Comparison of ENCODE assay signal across 25 cellular contexts in genomic region chr12:49037947-49038237, GRCh38. TPM values are rescaled to one million over a fixed set of nuclear protein-coding genes. Genes with fewer than 3 reads are reported as not detected.
DNase-seq lines count a peak whose midpoint lies in the region; TF ChIP-seq lines count a peak whose summit lies in the region.
"Had no signal": no experiment of that assay in that cellular context is flagged by ENCODE, and none has a peak within 500 bp of the region (broad histone marks: within the 10 kb centered on the region; RNA-seq: fewer than 3 reads in every experiment).

No MANE protein-coding gene starts in this region.

- H3K4me1 ChIP-seq in breast epithelium (no peaks in the 10 kb centered on the region), mammary epithelial cell (ENCODE audit: insufficient read depth, low read length) (no peaks in the 10 kb centered on the region), osteoblast (ENCODE audit: insufficient read depth, low read length) (no peaks in the 10 kb centered on the region), sigmoid colon (peaks cover 0 to 5% (median 0%) of the 10 kb centered on the region in 4 donors)
- H3K4me1 ChIP-seq: BE2C, Peyer's patch had no signal

- no peaks in the 10 kb centered on the region for H3K9me3 Mint-ChIP-seq in MCF 10A (ENCODE audit: unreplicated experiment)
- H3K9me3 Mint-ChIP-seq: CD14-positive monocyte; CD8-positive, alpha-beta memory T cell had no signal

- peaks cover 14% of the 10 kb centered on the region for H3K36me3 ChIP-seq in breast epithelium
- peaks cover 39% of the 10 kb centered on the region for H3K36me3 ChIP-seq in mammary epithelial cell (ENCODE audit: insufficient read depth, low read length)
- H3K36me3 ChIP-seq in osteoblast (ENCODE audit: insufficient read depth, low read length) = peaks cover 82% of the 10 kb centered on the region
- peaks cover 68 to 97% (median 76%) of the 10 kb centered on the region in 4 donors for H3K36me3 ChIP-seq in sigmoid colon

- no peaks in the 10 kb centered on the region for H3K9me3 ChIP-seq in breast epithelium
- H3K9me3 ChIP-seq in mammary epithelial cell (replicated peaks; ENCODE audit: insufficient read depth, low read length) = no peaks in the 10 kb centered on the region
- H3K9me3 ChIP-seq in osteoblast (ENCODE audit: low read depth, low read length) = no peaks in the 10 kb centered on the region
- no peaks in the 10 kb centered on the region for H3K9me3 ChIP-seq in sigmoid colon
- H3K9me3 ChIP-seq: BE2C, MG63, Peyer's patch had no signal

- no peak overlapping the region for H3K4me3 ChIP-seq in breast epithelium
- no peak overlapping the region for H3K4me3 ChIP-seq in mammary epithelial cell (replicated peaks in 1 of 3; ENCODE audit: insufficient read depth in 1 of 3, low read depth in 2 of 3, low read length in 3 of 3)
- H3K4me3 ChIP-seq in osteoblast (ENCODE audit: insufficient read depth, low read length) = no peak overlapping the region
- no peak overlapping the region for H3K4me3 ChIP-seq in sigmoid colon
- H3K4me3 ChIP-seq: K562, MG63, Peyer's patch, SK-N-MC had no signal

- TF ChIP-seq POLR2A in breast epithelium (IDR thresholded peaks at IDR 0.05) (no peak), sigmoid colon (IDR thresholded peaks at IDR 0.05) (no peak)

- H3K27ac Mint-ChIP-seq in MCF 10A (ENCODE audit: low read depth, unreplicated experiment) = no peak overlapping the region

- no peaks in the 10 kb centered on the region for H4K20me1 ChIP-seq in mammary epithelial cell (ENCODE audit: insufficient read depth, low read length)
- peaks cover 31% of the 10 kb centered on the region for H4K20me1 ChIP-seq in osteoblast (ENCODE audit: insufficient read depth, low read length)

- no peaks in the 10 kb centered on the region for H3K27me3 Mint-ChIP-seq in MCF 10A (ENCODE audit: insufficient read depth, unreplicated experiment)
- H3K27me3 Mint-ChIP-seq: CD8-positive, alpha-beta memory T cell had no signal

- POLR2A ChIA-PET in MCF 10A (lab: Yijun Ruan, JAX) = interaction anchor here (1.4 kb wide), 1 partner anchor 21 kb away, joined by 5 read pairs; no protein-coding TSS in a partner anchor

- no peaks in the 10 kb centered on the region for H3K4me1 Mint-ChIP-seq in MCF 10A (ENCODE audit: insufficient read depth, unreplicated experiment)
- H3K4me1 Mint-ChIP-seq: CD14-positive monocyte had no signal

- BruUV-seq in MCF 10A (replicated peaks; lab: Mats Ljungman, UMichigan) (TSS peak; percentile 6), mammary epithelial cell (replicated peaks; lab: Mats Ljungman, UMichigan) (TSS peak; percentile 5)

- no peak overlapping the region for H3K4me3 Mint-ChIP-seq in MCF 10A (ENCODE audit: unreplicated experiment)
- H3K4me3 Mint-ChIP-seq: CD14-positive monocyte; CD8-positive, alpha-beta memory T cell had no signal

- peaks cover 61% of the 10 kb centered on the region for H3K36me3 Mint-ChIP-seq in MCF 10A (ENCODE audit: insufficient read depth, unreplicated experiment)

- in situ Hi-C loops in mammary epithelial cell (cut with MboI; ENCODE audit: low sequenced_read_pairs in 2 of 2) = no loop called here

- WGBS in mammary epithelial cell (ENCODE audit: low coverage, missing lambda C conversion rate) = 75% methylated on average over 7 of the region's 7 CpGs
- WGBS in sigmoid colon, 2 donors = 93 to 94% methylated on average over 7 of the region's 7 CpGs

- CTCF ChIA-PET in MCF 10A (lab: Yijun Ruan, JAX) (interaction anchor here (0.5 to 0.6 kb wide), 2 partner anchors 57 to 623 kb away, joined by 3 read pairs; partner anchors contain the start of gene DHH), mammary epithelial cell (lab: Charles Lee; ENCODE audit: low non-redundant PET) (no interaction called here)

- H3K4me2 ChIP-seq in mammary epithelial cell (ENCODE audit: insufficient read depth, low read depth, low read length) (no peak overlapping the region), osteoblast (ENCODE audit: insufficient read depth, low read length) (no peak overlapping the region)

- dilution Hi-C loops in mammary epithelial cell (cut with HindIII; ENCODE audit: low sequenced_read_pairs) = no loop called here

- H3K27me3 ChIP-seq in breast epithelium = no peaks in the 10 kb centered on the region
- H3K27me3 ChIP-seq in mammary epithelial cell (ENCODE audit: insufficient read depth, low read length) = no peaks in the 10 kb centered on the region
- no peaks in the 10 kb centered on the region for H3K27me3 ChIP-seq in osteoblast (ENCODE audit: insufficient read depth, low read length)
- H3K27me3 ChIP-seq in sigmoid colon = no peaks in the 10 kb centered on the region
- H3K27me3 ChIP-seq: BE2C, MG63, Peyer's patch had no signal

- TF ChIP-seq CTCF in MCF 10A (IDR thresholded peaks at IDR 0.05; ENCODE audit: unreplicated experiment) (no peak), breast epithelium (IDR thresholded peaks at IDR 0.05) (no peak), mammary epithelial cell (conservative IDR thresholded peaks at IDR 0.05 in 1 of 2, IDR thresholded peaks at IDR 0.05 in 1 of 2; ENCODE audit: extremely low read depth in 1 of 2, insufficient read depth in 1 of 2, low read depth in 1 of 2, low read length in 2 of 2) (no peak), osteoblast (IDR thresholded peaks at IDR 0.05; ENCODE audit: extremely low read depth, low read depth, low read length) (no peak), sigmoid colon (IDR thresholded peaks at IDR 0.05) (no peak)

- H3K79me2 ChIP-seq in mammary epithelial cell (ENCODE audit: insufficient read depth, low read length) (peaks cover 5% of the 10 kb centered on the region), osteoblast (ENCODE audit: insufficient read depth, low read length) (peaks cover 6% of the 10 kb centered on the region)

- intact Hi-C loops in MCF 10A (cut with micrococcal nuclease) (no loop called here), breast epithelium (cut with DNase I; ENCODE audit: low total_unique reads) (no loop called here), mammary epithelial cell (cut with micrococcal nuclease) (no loop called here), sigmoid colon (cut with DNase I) (no loop called here)

- H2AFZ ChIP-seq in mammary epithelial cell (ENCODE audit: low read depth, low read length) (no peak overlapping the region), osteoblast (ENCODE audit: low read length) (no peak overlapping the region)

- DNase-seq in MCF 10A (ENCODE audit: unreplicated experiment) = no peak
- DNase-seq in breast epithelium (ENCODE audit: low spot score in 2 of 2) = no peak
- no peak for DNase-seq in mammary epithelial cell
- peak; percentile 61 for DNase-seq in osteoblast (ENCODE audit: insufficient read length, low spot score, missing footprints)
- DNase-seq in sigmoid colon = no peak
- no peak for DNase-seq in KG1 (lab: John Stamatoyannopoulos, UW)
- DNase-seq: ACHN; BE2C; CD8-positive, alpha-beta memory T cell; DMS 273 treated with DMSO at 0.1 percent for 48 hours; DMS79; EL; GDM1; HCEC 1CT; MG63; NCI-H1105 treated with DMSO at 0.1 percent for 48 hours; NCI-H2029 treated with DMSO at 0.1 percent for 48 hours; NCI-H446 treated with DMSO at 0.1 percent for 48 hours; NCI-H526 treated with DMSO at 0.1 percent for 48 hours; SIG-M5 had no signal

- TF ChIP-seq EP300 in sigmoid colon (IDR thresholded peaks at IDR 0.05) = no peak

- H3K27ac ChIP-seq in breast epithelium = no peak overlapping the region
- H3K27ac ChIP-seq in mammary epithelial cell (ENCODE audit: insufficient read depth, low read depth, low read length) = no peak overlapping the region
- no peak overlapping the region for H3K27ac ChIP-seq in osteoblast (ENCODE audit: low read depth, low read length)
- H3K27ac ChIP-seq in sigmoid colon = no peak overlapping the region
- H3K27ac ChIP-seq: 22Rv1, Peyer's patch, SK-N-MC had no signal

- H3K9ac ChIP-seq in mammary epithelial cell (ENCODE audit: insufficient read depth, low read length) = no peak overlapping the region

RNA-seq across cellular contexts. Expression of gene PRKAG1, which starts 19.3 kb away (rescaled TPM):
- total RNA-seq in MCF 10A (2022) (80.3 and 84.6 TPM in 2 replicates), breast epithelium (10 to 100 TPM; 50.5 to 84.3 (median 54.0) TPM), mammary epithelial cell (10 to 100 TPM; 56.7 to 84.8 TPM), osteoblast (81.3 and 89.0 TPM in 2 replicates), sigmoid colon (10 to 100 TPM; 49.6 to 71.3 (median 60.0) TPM)
- polyA plus RNA-seq in mammary epithelial cell (89.0 TPM), sigmoid colon (10 to 100 TPM; 48.6 to 71.2 (median 61.3) TPM)
- 73.9 TPM for polyA minus RNA-seq in mammary epithelial cell

RNA-seq across cellular contexts. Expression of gene KMT2D, which starts 22.7 kb away (rescaled TPM):
- total RNA-seq in MCF 10A (2022) (76.9 and 92.5 TPM in 2 replicates), breast epithelium (10 to 100 TPM; 35.4 to 51.4 (median 45.9) TPM), mammary epithelial cell (10 to 100 TPM; 30.7 to 78.0 TPM), osteoblast (24.6 and 28.6 TPM in 2 replicates), sigmoid colon (10 to 100 TPM; 18.2 to 52.9 (median 30.6) TPM)
- polyA plus RNA-seq in mammary epithelial cell (8.0 TPM), sigmoid colon (10 to 100 TPM in 2 of 3 donors, 1 to 10 TPM in 1; 1.8 to 61.8 (median 10.2) TPM)
- 90.4 TPM for polyA minus RNA-seq in mammary epithelial cell

RNA-seq across cellular contexts. Expression of gene RHEBL1, which starts 31.9 kb away (rescaled TPM):
- total RNA-seq in MCF 10A (2022) (0.35 and 0.93 TPM in 2 replicates), breast epithelium (1 to 10 TPM in 1 of 3 donors, under 1 TPM in 1, not detected in 1; 0.59 to 1.3 TPM), mammary epithelial cell (1 to 10 TPM; 1.0 to 2.3 TPM), osteoblast (0.72 and 0.88 TPM in 2 replicates), sigmoid colon (under 1 TPM in 1 of 4 donors, not detected in 3; 0.36 TPM)
- polyA plus RNA-seq in mammary epithelial cell (1.9 TPM), sigmoid colon (1 to 10 TPM in 1 of 3 donors, not detected in 2; 2.2 TPM)
- not detected for polyA minus RNA-seq in mammary epithelial cell
- total RNA-seq: Peyer's patch had no signal

RNA-seq across cellular contexts. Expression of gene DDN, which starts 38.7 kb away (rescaled TPM):
- 0.28 and 0.47 TPM in 2 replicates for total RNA-seq in MCF 10A (2022)
- total RNA-seq in breast epithelium = under 1 TPM in 2 of 3 donors, not detected in 1; under 0.01 to 0.16 TPM
- under 1 TPM; 0.33 to 0.52 TPM for total RNA-seq in mammary epithelial cell
- 0.09 TPM for polyA plus RNA-seq in mammary epithelial cell
- polyA minus RNA-seq in mammary epithelial cell = not detected
- under 0.01 and 0.29 TPM in 2 replicates for total RNA-seq in osteoblast
- total RNA-seq in sigmoid colon = under 1 TPM in 1 of 4 donors, not detected in 3; 0.14 TPM
- polyA plus RNA-seq in sigmoid colon = under 1 TPM in 2 of 3 donors, not detected in 1; 0.60 to 0.69 TPM
- polyA plus RNA-seq: CD14-positive monocyte; CD8-positive, alpha-beta memory T cell had no signal

RNA-seq across cellular contexts. Expression of gene DHH, which starts 56.7 kb away (rescaled TPM):
- total RNA-seq in MCF 10A (2022) (not detected in 2 replicates), breast epithelium (1 to 10 TPM in 2 of 3 donors, under 1 TPM in 1; 0.29 to 1.6 (median 1.4) TPM), mammary epithelial cell (under 1 TPM in 1 of 2 donors, not detected in 1; under 0.01 TPM), osteoblast (under 0.01 TPM in 1 of 2 replicates, not detected in the other), sigmoid colon (under 1 TPM in 2 of 4 donors, not detected in 2; 0.14 to 0.83 TPM)
- polyA plus RNA-seq in mammary epithelial cell (not detected), sigmoid colon (under 1 TPM in 1 of 3 donors, not detected in 2; 0.63 TPM)
- polyA minus RNA-seq in mammary epithelial cell = not detected
- polyA plus RNA-seq: CD14-positive monocyte; CD8-positive, alpha-beta memory T cell had no signal
